In the genomic region with DNA sequence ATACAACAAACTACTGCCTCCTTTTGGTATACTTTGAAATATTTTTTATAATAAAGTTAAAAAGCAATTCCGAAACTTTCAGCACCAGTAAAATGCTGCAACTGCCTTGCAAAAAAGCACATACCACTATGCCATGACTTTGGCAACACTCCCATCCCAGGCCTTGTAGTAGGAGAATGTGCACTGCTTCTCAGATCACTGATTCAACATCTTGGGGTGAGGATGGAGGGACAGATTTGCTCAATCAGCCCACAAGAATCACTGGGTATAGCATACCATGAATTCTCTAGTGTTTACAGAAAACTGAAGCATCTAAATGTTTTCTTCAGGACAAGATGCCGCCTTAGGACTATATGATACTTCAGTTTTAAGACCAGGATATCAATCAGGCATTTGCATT, we compare ENCODE assay signal across 1 cellular context.
TF ChIP-seq lines count a peak whose summit lies in the region.

No MANE protein-coding gene starts in this region.

TF ChIP-seq in SK-N-SH treated with all-trans-retinoic acid at 6 μM for 48 hours, 23 proteins besides CTCF, POLR2A, EP300 and RAD21 (continued from another document):
- TF ChIP-seq, protein P1, sequence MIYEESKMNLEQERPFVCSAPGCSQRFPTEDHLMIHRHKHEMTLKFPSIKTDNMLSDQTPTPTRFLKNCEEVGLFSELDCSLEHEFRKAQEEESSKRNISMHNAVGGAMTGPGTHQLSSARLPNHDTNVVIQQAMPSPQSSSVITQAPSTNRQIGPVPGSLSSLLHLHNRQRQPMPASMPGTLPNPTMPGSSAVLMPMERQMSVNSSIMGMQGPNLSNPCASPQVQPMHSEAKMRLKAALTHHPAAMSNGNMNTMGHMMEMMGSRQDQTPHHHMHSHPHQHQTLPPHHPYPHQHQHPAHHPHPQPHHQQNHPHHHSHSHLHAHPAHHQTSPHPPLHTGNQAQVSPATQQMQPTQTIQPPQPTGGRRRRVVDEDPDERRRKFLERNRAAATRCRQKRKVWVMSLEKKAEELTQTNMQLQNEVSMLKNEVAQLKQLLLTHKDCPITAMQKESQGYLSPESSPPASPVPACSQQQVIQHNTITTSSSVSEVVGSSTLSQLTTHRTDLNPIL (CRISPR knock-in tag; IDR thresholded peaks at IDR 0.05; ENCODE audit: low read depth), result no peak
- TF ChIP-seq, protein P2, sequence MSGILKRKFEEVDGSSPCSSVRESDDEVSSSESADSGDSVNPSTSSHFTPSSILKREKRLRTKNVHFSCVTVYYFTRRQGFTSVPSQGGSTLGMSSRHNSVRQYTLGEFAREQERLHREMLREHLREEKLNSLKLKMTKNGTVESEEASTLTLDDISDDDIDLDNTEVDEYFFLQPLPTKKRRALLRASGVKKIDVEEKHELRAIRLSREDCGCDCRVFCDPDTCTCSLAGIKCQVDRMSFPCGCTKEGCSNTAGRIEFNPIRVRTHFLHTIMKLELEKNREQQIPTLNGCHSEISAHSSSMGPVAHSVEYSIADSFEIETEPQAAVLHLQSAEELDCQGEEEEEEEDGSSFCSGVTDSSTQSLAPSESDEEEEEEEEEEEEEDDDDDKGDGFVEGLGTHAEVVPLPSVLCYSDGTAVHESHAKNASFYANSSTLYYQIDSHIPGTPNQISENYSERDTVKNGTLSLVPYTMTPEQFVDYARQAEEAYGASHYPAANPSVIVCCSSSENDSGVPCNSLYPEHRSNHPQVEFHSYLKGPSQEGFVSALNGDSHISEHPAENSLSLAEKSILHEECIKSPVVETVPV (CRISPR knock-in tag; IDR thresholded peaks at IDR 0.05), result no peak
- TF ChIP-seq SNAI2 (CRISPR knock-in tag; IDR thresholded peaks at IDR 0.05) (no peak), ZNF8 (CRISPR knock-in tag; IDR thresholded peaks at IDR 0.05) (no peak), RARB (CRISPR knock-in tag; IDR thresholded peaks at IDR 0.05) (no peak)
- TF ChIP-seq, protein P3, sequence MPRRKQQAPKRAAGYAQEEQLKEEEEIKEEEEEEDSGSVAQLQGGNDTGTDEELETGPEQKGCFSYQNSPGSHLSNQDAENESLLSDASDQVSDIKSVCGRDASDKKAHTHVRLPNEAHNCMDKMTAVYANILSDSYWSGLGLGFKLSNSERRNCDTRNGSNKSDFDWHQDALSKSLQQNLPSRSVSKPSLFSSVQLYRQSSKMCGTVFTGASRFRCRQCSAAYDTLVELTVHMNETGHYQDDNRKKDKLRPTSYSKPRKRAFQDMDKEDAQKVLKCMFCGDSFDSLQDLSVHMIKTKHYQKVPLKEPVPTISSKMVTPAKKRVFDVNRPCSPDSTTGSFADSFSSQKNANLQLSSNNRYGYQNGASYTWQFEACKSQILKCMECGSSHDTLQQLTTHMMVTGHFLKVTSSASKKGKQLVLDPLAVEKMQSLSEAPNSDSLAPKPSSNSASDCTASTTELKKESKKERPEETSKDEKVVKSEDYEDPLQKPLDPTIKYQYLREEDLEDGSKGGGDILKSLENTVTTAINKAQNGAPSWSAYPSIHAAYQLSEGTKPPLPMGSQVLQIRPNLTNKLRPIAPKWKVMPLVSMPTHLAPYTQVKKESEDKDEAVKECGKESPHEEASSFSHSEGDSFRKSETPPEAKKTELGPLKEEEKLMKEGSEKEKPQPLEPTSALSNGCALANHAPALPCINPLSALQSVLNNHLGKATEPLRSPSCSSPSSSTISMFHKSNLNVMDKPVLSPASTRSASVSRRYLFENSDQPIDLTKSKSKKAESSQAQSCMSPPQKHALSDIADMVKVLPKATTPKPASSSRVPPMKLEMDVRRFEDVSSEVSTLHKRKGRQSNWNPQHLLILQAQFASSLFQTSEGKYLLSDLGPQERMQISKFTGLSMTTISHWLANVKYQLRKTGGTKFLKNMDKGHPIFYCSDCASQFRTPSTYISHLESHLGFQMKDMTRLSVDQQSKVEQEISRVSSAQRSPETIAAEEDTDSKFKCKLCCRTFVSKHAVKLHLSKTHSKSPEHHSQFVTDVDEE (CRISPR knock-in tag; IDR thresholded peaks at IDR 0.05), result no peak
